In the genomic region with DNA sequence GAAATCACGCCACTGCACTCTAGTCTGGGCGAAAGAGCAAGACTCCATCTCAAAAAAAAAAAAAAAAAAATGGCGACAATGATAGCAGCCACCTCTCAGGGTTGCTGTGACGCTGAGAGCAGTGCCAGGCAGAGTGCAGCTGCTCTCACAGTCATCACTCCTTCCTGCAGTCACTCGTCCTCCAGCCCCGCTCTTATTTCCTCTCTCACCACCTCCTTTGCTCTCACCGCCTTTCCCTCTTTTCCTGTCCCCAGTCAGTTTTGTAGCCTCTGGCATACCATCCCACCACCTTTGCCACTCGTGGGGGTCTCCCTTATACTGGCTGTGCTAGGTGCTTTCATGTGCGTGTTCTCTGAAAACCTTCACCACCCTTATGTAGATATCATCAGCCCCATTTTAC, we compare ENCODE assay signal across 14 cellular contexts. TPM values are rescaled to one million over a fixed set of nuclear protein-coding genes. Genes with fewer than 3 reads are reported as not detected.
DNase-seq lines count a peak whose midpoint lies in the region; ATAC-seq and TF ChIP-seq lines count a peak whose summit lies in the region.
"Had no signal": no experiment of that assay in that cellular context is flagged by ENCODE, and none has a peak within 500 bp of the region (broad histone marks: within the 10 kb centered on the region; RNA-seq: fewer than 3 reads in every experiment).

No MANE protein-coding gene starts in this region.

- intact Hi-C loops in Right ventricle myocardium superior (cut with DNase I) (no loop called here), heart right ventricle (cut with DNase I) (no loop called here), lower lobe of right lung (cut with DNase I) (no loop called here), mammary epithelial cell (cut with micrococcal nuclease) (no loop called here)

- peak overlapping the region; percentile 22 for H3K27ac Mint-ChIP-seq in stimulated activated memory B cell treated with anti-CD40 and anti-IgM and Interleukin-4, amounts not matched to agents 10 μg/mL and 1 μg/mL and 100 μg/mL, for 72 hours

- ATAC-seq in Right ventricle myocardium superior (ENCODE audit: poor library complexity) (no peak), heart right ventricle (no peak), RWPE2 (ENCODE audit: low read depth) (no peak), lower lobe of right lung (no peak)
- no peak for ATAC-seq in stimulated activated memory B cell treated with anti-CD40 and anti-IgM and Interleukin-4, amounts not matched to agents 10 μg/mL and 1 μg/mL and 100 μg/mL, for 72 hours

- TF ChIP-seq CTCF in heart right ventricle (IDR thresholded peaks at IDR 0.05), result no peak
- no peak for TF ChIP-seq CTCF in RWPE2 (IDR thresholded peaks at IDR 0.05; ENCODE audit: poor library complexity, severe bottlenecking)
- no peak for TF ChIP-seq CTCF in lower lobe of right lung (IDR thresholded peaks at IDR 0.05)
- no peak for TF ChIP-seq CTCF in mammary epithelial cell (conservative IDR thresholded peaks at IDR 0.05 in 1 of 2, IDR thresholded peaks at IDR 0.05 in 1 of 2; ENCODE audit: extremely low read depth in 1 of 2, insufficient read depth in 1 of 2, low read depth in 1 of 2, low read length in 2 of 2)
- no peak for TF ChIP-seq CTCF in osteoblast (IDR thresholded peaks at IDR 0.05; ENCODE audit: extremely low read depth, low read depth, low read length)

- dilution Hi-C loops in mammary epithelial cell (cut with HindIII; ENCODE audit: low sequenced_read_pairs), result no loop called here

- no peak overlapping the region for H3K4me3 Mint-ChIP-seq in stimulated activated memory B cell treated with anti-CD40 and anti-IgM and Interleukin-4, amounts not matched to agents 10 μg/mL and 1 μg/mL and 100 μg/mL, for 72 hours
- H3K4me3 Mint-ChIP-seq: B cell had no signal

- H3K27me3 Mint-ChIP-seq in stimulated activated memory B cell treated with anti-CD40 and anti-IgM and Interleukin-4, amounts not matched to agents 10 μg/mL and 1 μg/mL and 100 μg/mL, for 72 hours, result no peaks in the 10 kb centered on the region
- H3K27me3 Mint-ChIP-seq: B cell had no signal

- no peak overlapping the region for H3K9ac ChIP-seq in mammary epithelial cell (ENCODE audit: insufficient read depth, low read length)

- H3K4me3 ChIP-seq in heart right ventricle (no peak overlapping the region), RWPE2 (ENCODE audit: severe bottlenecking) (no peak overlapping the region), lower lobe of right lung (no peak overlapping the region), mammary epithelial cell (replicated peaks in 1 of 3; ENCODE audit: insufficient read depth in 1 of 3, low read depth in 2 of 3, low read length in 3 of 3) (no peak overlapping the region), osteoblast (ENCODE audit: insufficient read depth, low read length) (no peak overlapping the region)
- H3K4me3 ChIP-seq: ascending aorta had no signal

- in situ Hi-C loops in mammary epithelial cell (cut with MboI; ENCODE audit: low sequenced_read_pairs in 2 of 2), result loop anchor here in 1 of 2 donors (25.0 kb wide), 1 partner anchor 651 kb away; no protein-coding TSS in a partner anchor

- H3K36me3 Mint-ChIP-seq in stimulated activated memory B cell treated with anti-CD40 and anti-IgM and Interleukin-4, amounts not matched to agents 10 μg/mL and 1 μg/mL and 100 μg/mL, for 72 hours, result peaks cover 78% of the 10 kb centered on the region

- no peaks in the 10 kb centered on the region for H4K20me1 ChIP-seq in mammary epithelial cell (ENCODE audit: insufficient read depth, low read length)
- H4K20me1 ChIP-seq in osteoblast (ENCODE audit: insufficient read depth, low read length), result peaks cover 3% of the 10 kb centered on the region

- no peaks in the 10 kb centered on the region for H3K9me3 Mint-ChIP-seq in stimulated activated memory B cell treated with anti-CD40 and anti-IgM and Interleukin-4, amounts not matched to agents 10 μg/mL and 1 μg/mL and 100 μg/mL, for 72 hours

- H3K4me2 ChIP-seq in mammary epithelial cell (ENCODE audit: insufficient read depth, low read depth, low read length), result no peak overlapping the region
- H3K4me2 ChIP-seq in osteoblast (ENCODE audit: insufficient read depth, low read length), result no peak overlapping the region

- H3K27me3 ChIP-seq in heart right ventricle (no peaks in the 10 kb centered on the region), RWPE2 (ENCODE audit: insufficient read depth, poor library complexity, severe bottlenecking) (no peaks in the 10 kb centered on the region), lower lobe of right lung (ENCODE audit: low read depth) (no peaks in the 10 kb centered on the region), mammary epithelial cell (ENCODE audit: insufficient read depth, low read length) (no peaks in the 10 kb centered on the region), osteoblast (ENCODE audit: insufficient read depth, low read length) (no peaks in the 10 kb centered on the region)
- H3K27me3 ChIP-seq: ascending aorta had no signal

- H3K79me2 ChIP-seq in mammary epithelial cell (ENCODE audit: insufficient read depth, low read length), result no peaks in the 10 kb centered on the region
- no peaks in the 10 kb centered on the region for H3K79me2 ChIP-seq in osteoblast (ENCODE audit: insufficient read depth, low read length)

- peaks cover 19 to 76% (median 66%) of the 10 kb centered on the region in 9 donors for H3K4me1 ChIP-seq in heart right ventricle
- peaks cover 24% of the 10 kb centered on the region for H3K4me1 ChIP-seq in RWPE2 (ENCODE audit: insufficient read depth, poor library complexity, severe bottlenecking)
- H3K4me1 ChIP-seq in lower lobe of right lung, result peaks cover 33% of the 10 kb centered on the region
- peaks cover 18% of the 10 kb centered on the region for H3K4me1 ChIP-seq in mammary epithelial cell (ENCODE audit: insufficient read depth, low read length)
- peaks cover 26% of the 10 kb centered on the region for H3K4me1 ChIP-seq in osteoblast (ENCODE audit: insufficient read depth, low read length)
- H3K4me1 ChIP-seq: ascending aorta had no signal

- CTCF ChIA-PET in mammary epithelial cell (lab: Charles Lee; ENCODE audit: low non-redundant PET), result no interaction called here

- H3K9me3 ChIP-seq in heart right ventricle, result no peaks in the 10 kb centered on the region
- no peaks in the 10 kb centered on the region for H3K9me3 ChIP-seq in RWPE2 (ENCODE audit: severe bottlenecking)
- no peaks in the 10 kb centered on the region for H3K9me3 ChIP-seq in lower lobe of right lung
- no peaks in the 10 kb centered on the region for H3K9me3 ChIP-seq in mammary epithelial cell (replicated peaks; ENCODE audit: insufficient read depth, low read length)
- H3K9me3 ChIP-seq in osteoblast (ENCODE audit: low read depth, low read length), result no peaks in the 10 kb centered on the region
- H3K9me3 ChIP-seq: ascending aorta had no signal

- H2AFZ ChIP-seq in mammary epithelial cell (ENCODE audit: low read depth, low read length) (no peak overlapping the region), osteoblast (ENCODE audit: low read length) (no peak overlapping the region)

- H3K27ac ChIP-seq in heart right ventricle (peak overlapping the region in 5 of 10 donors; percentile 10 to 70 (median 47)), RWPE2 (ENCODE audit: poor library complexity, severe bottlenecking) (no peak overlapping the region), lower lobe of right lung (peak overlapping the region; percentile 41), mammary epithelial cell (ENCODE audit: insufficient read depth, low read depth, low read length) (no peak overlapping the region), osteoblast (ENCODE audit: low read depth, low read length) (no peak overlapping the region)
- H3K27ac ChIP-seq: ascending aorta had no signal

- 70 to 76% methylated on average over 9 of the region's 9 CpGs for WGBS in heart right ventricle, 2 donors
- WGBS in mammary epithelial cell (ENCODE audit: low coverage, missing lambda C conversion rate), result 92% methylated on average over 7 of the region's 9 CpGs

- BruUV-seq in mammary epithelial cell (replicated peaks; lab: Mats Ljungman, UMichigan), result no TSS peak

- peak; percentile 4 for DNase-seq in Right ventricle myocardium superior
- DNase-seq in heart right ventricle, result no peak
- peak; percentile 18 for DNase-seq in RWPE2 (ENCODE audit: low spot score)
- no peak for DNase-seq in lower lobe of right lung
- no peak for DNase-seq in mammary epithelial cell
- no peak for DNase-seq in osteoblast (ENCODE audit: insufficient read length, low spot score, missing footprints)
- DNase-seq in iPS-NIHi11 (ENCODE audit: low spot score), result no peak
- DNase-seq: DMS79 treated with DMSO at 0.1 percent for 48 hours; NK-92 treated with Interleukin-12 subunit alpha and Interleukin-12 subunit beta, amount 100 ng/mL, for 24 hours; retina; stimulated activated CD4-positive, alpha-beta T cell treated with anti-CD3 and anti-CD28 coated beads, Interleukin-2, amount 100 ng/mL, for 24 hours had no signal

- H3K36me3 ChIP-seq in heart right ventricle (peaks cover 0 to 54% (median 0%) of the 10 kb centered on the region in 9 donors), RWPE2 (ENCODE audit: low read depth) (peaks cover under 1% of the 10 kb centered on the region; the same call in 1 of the 2 replicates), lower lobe of right lung (peaks cover 35% of the 10 kb centered on the region), mammary epithelial cell (ENCODE audit: insufficient read depth, low read length) (no peaks in the 10 kb centered on the region), osteoblast (ENCODE audit: insufficient read depth, low read length) (no peaks in the 10 kb centered on the region)

- peaks cover 9% of the 10 kb centered on the region for H3K4me1 Mint-ChIP-seq in stimulated activated memory B cell treated with anti-CD40 and anti-IgM and Interleukin-4, amounts not matched to agents 10 μg/mL and 1 μg/mL and 100 μg/mL, for 72 hours

RNA-seq across cellular contexts. Expression of gene ST3GAL4, which starts 19.4 kb away (rescaled TPM):
- 36.5 TPM for total RNA-seq in Right ventricle myocardium superior
- 10 to 100 TPM; 24.8 to 51.0 (median 43.4) TPM for total RNA-seq in heart right ventricle
- 10 to 100 TPM; 96.2 to 98.2 TPM for polyA plus RNA-seq in heart right ventricle
- 26.2 TPM for total RNA-seq in lower lobe of right lung
- total RNA-seq in mammary epithelial cell, result 10 to 100 TPM; 32.8 to 38.0 TPM
- polyA plus RNA-seq in mammary epithelial cell, result 35.9 TPM
- 72.9 TPM for polyA minus RNA-seq in mammary epithelial cell
- total RNA-seq in osteoblast, result 11.8 and 13.8 TPM in 2 replicates

RNA-seq across cellular contexts. Expression of gene DCPS, which starts 32.2 kb away (rescaled TPM):
- total RNA-seq in Right ventricle myocardium superior (10.7 TPM), heart right ventricle (10 to 100 TPM in 6 of 10 donors, 1 to 10 TPM in 4; 6.5 to 17.3 (median 10.6) TPM), lower lobe of right lung (14.7 TPM), mammary epithelial cell (10 to 100 TPM; 16.5 to 29.0 TPM), osteoblast (8.3 TPM in 2 replicates)
- polyA plus RNA-seq in heart right ventricle (10 to 100 TPM in 1 of 2 donors, 1 to 10 TPM in 1; 8.8 to 17.1 TPM), mammary epithelial cell (41.1 TPM)
- 22.1 TPM for polyA minus RNA-seq in mammary epithelial cell

RNA-seq across cellular contexts. Expression of gene TIRAP, which starts 53.2 kb away (rescaled TPM):
- 7.2 TPM for total RNA-seq in Right ventricle myocardium superior
- 10 to 100 TPM in 1 of 10 donors, 1 to 10 TPM in 9; 6.3 to 10.1 (median 8.6) TPM for total RNA-seq in heart right ventricle
- 1 to 10 TPM; 3.1 to 3.3 TPM for polyA plus RNA-seq in heart right ventricle
- total RNA-seq in lower lobe of right lung, result 15.2 TPM
- total RNA-seq in mammary epithelial cell, result 1 to 10 TPM; 6.3 to 8.8 TPM
- polyA plus RNA-seq in mammary epithelial cell, result 6.0 TPM
- polyA minus RNA-seq in mammary epithelial cell, result 4.8 TPM
- total RNA-seq in osteoblast, result 9.8 and 10.6 TPM in 2 replicates

Comparison
In these comparisons a context has a peak if more than half of its experiments do, and no peak if none do; other contexts are left out.
1. DNase-seq: peak in Right ventricle myocardium superior (single experiment) and RWPE2 (single experiment); none in heart right ventricle (0 of 2), lower lobe of right lung (single experiment), mammary epithelial cell (single experiment), osteoblast (single experiment) and iPS-NIHi11 (single experiment).